7 cellular contexts compared by ENCODE assay signal in the genomic region with DNA sequence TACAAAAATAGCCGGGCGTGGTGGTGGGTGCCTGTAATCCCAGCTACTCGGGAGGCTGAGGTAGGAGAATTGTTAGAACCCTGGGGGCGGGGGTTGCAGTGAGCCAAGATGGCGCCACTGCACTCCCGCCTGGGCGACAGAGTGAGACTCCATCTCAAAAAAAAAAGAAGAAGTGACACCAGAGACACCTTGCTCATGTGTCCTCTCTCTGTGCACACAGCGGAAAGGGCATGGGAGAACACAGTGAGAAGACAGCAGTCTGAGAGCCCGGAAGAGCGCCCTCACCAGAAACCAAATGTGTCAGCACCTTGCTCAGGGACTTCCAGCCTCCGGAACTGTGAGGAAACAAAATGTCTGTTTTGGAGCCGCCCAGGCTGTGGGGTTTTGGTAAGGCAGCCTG. TPM values are rescaled to one million over a fixed set of nuclear protein-coding genes. Genes with fewer than 3 reads are reported as not detected.
A peak's percentile ranks its signal among the peaks of the same experiment; 100 is the strongest.
DNase-seq lines count a peak whose midpoint lies in the region; ATAC-seq, FAIRE-seq and TF ChIP-seq lines count a peak whose summit lies in the region.
"Not testable (repeated sequence)": the region's sequence is repeated elsewhere in the genome, so short reads cannot be mapped to it uniquely, and the experiment has no call there.

No MANE protein-coding gene starts in this region.

- not testable (repeated sequence) for H3K9me3 ChIP-seq in H1 (ENCODE audit: insufficient read depth in 2 of 2, low read depth in 1 of 2, low read length in 1 of 2)

- TF ChIP-seq CTCF in GM12875 (IDR thresholded peaks at IDR 0.05; ENCODE audit: borderline replicate concordance, insufficient read depth, low read depth, low read length), result peak; percentile 38; the same call in 1 of the 2 replicates
- peak; percentile 31 to 53 for TF ChIP-seq CTCF in GM23338 (conservative IDR thresholded peaks at IDR 0.05; ENCODE audit: low read depth in 2 of 2)
- peak; percentile 10 to 32 (median 16); a peak in 3 of 4 replicates for TF ChIP-seq CTCF in H1 (IDR thresholded peaks at IDR 0.05; ENCODE audit: control extremely low read depth in 1 of 3, insufficient read depth in 1 of 3, low read depth in 1 of 3, low read length in 3 of 3)

- not testable (repeated sequence) for H3K4me1 Mint-ChIP-seq in GM23338

- H3K36me3 ChIP-seq in GM23338 (ENCODE audit: insufficient read depth); H1 (ENCODE audit: control insufficient read depth in 2 of 4, insufficient read depth in 4 of 4, low read length in 3 of 4): not testable (repeated sequence)

- H3K9me2 ChIP-seq in GM23338 (ENCODE audit: insufficient read depth), result not testable (repeated sequence)

- not testable (repeated sequence) for H3K79me2 ChIP-seq in GM23338 (replicated peaks; ENCODE audit: insufficient read depth); H1 (ENCODE audit: control insufficient read depth in 1 of 2, insufficient read depth in 2 of 2, low read length in 2 of 2)

- H3K9ac ChIP-seq in H1 (replicated peaks in 1 of 4; ENCODE audit: extremely low read depth in 1 of 4, low read depth in 3 of 4, low read length in 3 of 4), result not testable (repeated sequence)

- H3K18ac ChIP-seq in H1 (ENCODE audit: extremely low read depth, low read length), result not testable (repeated sequence)

- not testable (repeated sequence) for H2AK5ac ChIP-seq in H1 (ENCODE audit: low read depth, low read length)

- H3K23me2 ChIP-seq in H1 (ENCODE audit: low read depth, low read length), result not testable (repeated sequence)

- H3K4me3 Mint-ChIP-seq in GM23338, result not testable (repeated sequence)

- not testable (repeated sequence) for H3K27ac Mint-ChIP-seq in GM23338

- peaks cover 10% of the 10 kb centered on the region for H3K27me3 Mint-ChIP-seq in GM23338 (ENCODE audit: insufficient read depth, low read depth, poor library complexity)

- not testable (repeated sequence) for H4K20me1 ChIP-seq in GM23338 (replicated peaks; ENCODE audit: insufficient read depth); H1 (replicated peaks in 1 of 2; ENCODE audit: control insufficient read depth in 1 of 2, insufficient read depth in 2 of 2, low read length in 2 of 2)

- H2BK5ac ChIP-seq in H1 (ENCODE audit: low read depth, low read length), result not testable (repeated sequence)

- H4K5ac ChIP-seq in H1 (ENCODE audit: insufficient read length, low read depth, low read length), result not testable (repeated sequence)

- H3K4ac ChIP-seq in H1 (replicated peaks; ENCODE audit: insufficient read length, low read depth, low read length), result not testable (repeated sequence)

- 96% methylated on average over 12 of the region's 12 CpGs; no CpG with 5 or more reads in 1 of the 2 experiments for WGBS in H1 (ENCODE audit: extremely low coverage in 1 of 2, insufficient coverage in 1 of 2, insufficient read length in 1 of 2, insufficient replicate concordance in 2 of 2, low coverage in 1 of 2, low lambda C conversion rate in 2 of 2, missing lambda C conversion rate in 1 of 2), 2 experiments

- POLR2A ChIA-PET in H1 (lab: Charles Lee; ENCODE audit: partially characterized antibody), result not testable (repeated sequence)

- TF ChIP-seq POLR2A in H1 (IDR thresholded peaks at IDR 0.05; ENCODE audit: control extremely low read depth in 1 of 2, low read depth in 2 of 2, low read length in 2 of 2), result not testable (repeated sequence)

- not testable (repeated sequence) for H3K14ac ChIP-seq in H1 (ENCODE audit: insufficient read length)

- H3K27ac ChIP-seq in GM23338 (ENCODE audit: low read depth); H1 (ENCODE audit: low read depth, low read length): not testable (repeated sequence)

- not testable (repeated sequence) for H3K36me3 Mint-ChIP-seq in GM23338 (ENCODE audit: low read depth)

- not testable (repeated sequence) for FAIRE-seq in H1 (lab: Jason Lieb, UNC)

- not testable (repeated sequence) for H3F3A ChIP-seq in GM23338 (replicated peaks; ENCODE audit: low read depth)

- H2BK15ac ChIP-seq in H1 (ENCODE audit: low read length), result not testable (repeated sequence)

- not testable (repeated sequence) for H3K4me3 ChIP-seq in GM12875 (ENCODE audit: low read depth, low read length); GM23338; H1 (ENCODE audit: extremely low read depth in 1 of 4, insufficient read depth in 2 of 4, low read depth in 3 of 4, low read length in 4 of 4)

- not testable (repeated sequence) for H4K8ac ChIP-seq in H1 (ENCODE audit: extremely low read depth, insufficient read depth, low read length)

- DNase-seq in GM23338 (ENCODE audit: low spot score), result peak; percentile 50
- DNase-seq in H1 (ENCODE audit: low read depth in 1 of 2, low spot score in 2 of 2), result not testable (repeated sequence)

- TF ChIP-seq RAD21 in H1 (IDR thresholded peaks at IDR 0.05 in 1 of 2, conservative IDR thresholded peaks at IDR 0.05 in 1 of 2; ENCODE audit: low read depth in 2 of 2, low read length in 2 of 2), result not testable (repeated sequence)

- H3K4me2 ChIP-seq in GM23338; H1 (ENCODE audit: insufficient read depth in 1 of 2, low read depth in 2 of 2, low read length in 2 of 2): not testable (repeated sequence)

- CTCF ChIA-PET in H1 (lab: Charles Lee; ENCODE audit: partially characterized antibody), result interaction anchor here (14.8 to 21.3 kb wide), 2 partner anchors 7 kb away, joined by 353 read pairs; no protein-coding TSS in a partner anchor

- not testable (repeated sequence) for H4K91ac ChIP-seq in H1 (replicated peaks; ENCODE audit: insufficient read length, low read length)

- H3K79me1 ChIP-seq in H1 (ENCODE audit: low read depth, low read length), result not testable (repeated sequence)

- H2BK20ac ChIP-seq in H1 (ENCODE audit: low read length), result not testable (repeated sequence)

- not testable (repeated sequence) for H3K56ac ChIP-seq in H1 (replicated peaks; ENCODE audit: insufficient read length, low read depth, low read length)

- not testable (repeated sequence) for TF ChIP-seq EP300 in H1 (IDR thresholded peaks at IDR 0.05; ENCODE audit: borderline replicate concordance in 1 of 2, low read depth in 2 of 2, low read length in 2 of 2)

- not testable (repeated sequence) for H2BK12ac ChIP-seq in H1 (ENCODE audit: low read depth, low read length)

- H2BK120ac ChIP-seq in H1 (replicated peaks; ENCODE audit: low read depth, low read length), result not testable (repeated sequence)

- ATAC-seq in GM19023 (IDR thresholded peaks at IDR 0.05; ENCODE audit: unreplicated experiment), result peak; percentile 52
- ATAC-seq in GM21381 (IDR thresholded peaks at IDR 0.05; ENCODE audit: unreplicated experiment), result peak; percentile 58
- peak; percentile 40 for ATAC-seq in GM23338
- ATAC-seq in HG03060 (IDR thresholded peaks at IDR 0.05; ENCODE audit: low read depth, unreplicated experiment), result peak; percentile 34
- ATAC-seq in HG03571 (IDR thresholded peaks at IDR 0.05; ENCODE audit: unreplicated experiment), result peak; percentile 50

- H3K27me3 ChIP-seq in GM23338 (ENCODE audit: insufficient read depth); H1 (replicated peaks in 1 of 4; ENCODE audit: control insufficient read depth in 3 of 4, extremely low read depth in 1 of 4, insufficient read depth in 3 of 4, low read length in 3 of 4): not testable (repeated sequence)

- not testable (repeated sequence) for H3K23ac ChIP-seq in H1 (ENCODE audit: insufficient read length)

- H2AFZ ChIP-seq in GM23338, result peak overlapping the region; percentile 52; the same call in 1 of the 2 replicates
- not testable (repeated sequence) for H2AFZ ChIP-seq in H1 (ENCODE audit: low read length)

- not testable (repeated sequence) for H3K9me3 Mint-ChIP-seq in GM23338

- H3K4me1 ChIP-seq in GM23338 (ENCODE audit: insufficient read depth); H1 (replicated peaks in 1 of 4; ENCODE audit: control insufficient read depth in 3 of 4, insufficient read depth in 4 of 4, low read length in 3 of 4): not testable (repeated sequence)

RNA-seq across cellular contexts. Expression of a gene that starts 40.5 kb away (rescaled TPM):
- total RNA-seq in GM23338 (2014; rRNA removed; shearing (Covaris generic)), result 561 and 772 TPM in 2 replicates
- polyA plus RNA-seq in GM23338 (2016; fragmentation: Nextera tagmentation; extraction: Ambion mirVana), result 2,550 and 2,858 TPM in 2 replicates
- 1,954 and 2,043 TPM in 2 replicates for total RNA-seq in H1 (2021; fragmentation: NEBNext Ultra II Directional; extraction: Animal tissue kit (Norgen Biotek cat#: 25700))
- polyA plus RNA-seq in H1 (2011; rRNA removed), result 995 and 1,443 TPM in 2 replicates
- polyA plus RNA-seq in H1 (2011; cell fraction: cytosol; rRNA removed), result 2,045 TPM
- 1,718 TPM for polyA plus RNA-seq in H1 (2011; cell fraction: nucleus; rRNA removed)
- polyA plus RNA-seq in H1 (2012, experiment 1 of 2), result 3,098 to 3,462 TPM (median 3,192 TPM) in 4 replicates
- 2,207 TPM for polyA plus RNA-seq in H1 (2012, experiment 2 of 2)
- 1,804 TPM for polyA plus RNA-seq in H1 (2013, experiment 1 of 2)
- polyA plus RNA-seq in H1 (2013, experiment 2 of 2), result 1,790 TPM
- polyA minus RNA-seq in H1 (2011; rRNA and poly(A)+ RNA removed), result 1,055 and 1,349 TPM in 2 replicates
- 973 TPM for polyA minus RNA-seq in H1 (2011; cell fraction: cytosol; rRNA and poly(A)+ RNA removed)
- polyA minus RNA-seq in H1 (2011; cell fraction: nucleus; rRNA and poly(A)+ RNA removed), result 656 TPM
